Comparison of ENCODE assay signal across 2 cellular contexts in genomic region chr17:42522263-42522790, GRCh38.
TF ChIP-seq lines count a peak whose summit lies in the region.

No MANE protein-coding gene starts in this region.

TF ChIP-seq in SK-N-SH, 30 proteins besides CTCF, POLR2A, EP300 and RAD21:
- TF ChIP-seq POLR2AphosphoS5 (IDR thresholded peaks at IDR 0.05; ENCODE audit: low read depth, low read length), result no peak
- no peak for TF ChIP-seq TAF1 (IDR thresholded peaks at IDR 0.05; ENCODE audit: borderline replicate concordance, low read depth, low read length)
- no peak for TF ChIP-seq REST (IDR thresholded peaks at IDR 0.05; ENCODE audit: low read depth, low read length)
- no peak for TF ChIP-seq NFIC (IDR thresholded peaks at IDR 0.05; ENCODE audit: borderline replicate concordance)
- no peak for TF ChIP-seq MAX (IDR thresholded peaks at IDR 0.05; ENCODE audit: low read depth)
- no peak for TF ChIP-seq IRF3 (IDR thresholded peaks at IDR 0.05; ENCODE audit: low read depth, low read length)
- TF ChIP-seq NRF1 (IDR thresholded peaks at IDR 0.05; ENCODE audit: low read depth, low read length), result no peak
- TF ChIP-seq FOSL2 (IDR thresholded peaks at IDR 0.05; ENCODE audit: borderline replicate concordance, low read depth), result no peak
- no peak for TF ChIP-seq MEF2A (IDR thresholded peaks at IDR 0.05; ENCODE audit: borderline replicate concordance, low read depth)
- TF ChIP-seq JUND (IDR thresholded peaks at IDR 0.05), result no peak

TF ChIP-seq in SK-N-SH treated with all-trans-retinoic acid at 6 μM for 48 hours, 23 proteins besides CTCF, POLR2A, EP300 and RAD21:
- no peak for TF ChIP-seq ZNF565 (CRISPR knock-in tag; conservative IDR thresholded peaks at IDR 0.05; ENCODE audit: low read depth)
- TF ChIP-seq TOX (CRISPR knock-in tag; IDR thresholded peaks at IDR 0.05; ENCODE audit: borderline replicate concordance), result no peak
- no peak for TF ChIP-seq CSDC2 (CRISPR knock-in tag; IDR thresholded peaks at IDR 0.05)
- no peak for TF ChIP-seq ZC3H10 (CRISPR knock-in tag; IDR thresholded peaks at IDR 0.05)
- no peak for TF ChIP-seq PPARA (CRISPR knock-in tag; IDR thresholded peaks at IDR 0.05; ENCODE audit: borderline replicate concordance)
- TF ChIP-seq ZNF8 (CRISPR knock-in tag; IDR thresholded peaks at IDR 0.05), result no peak
- no peak for TF ChIP-seq OSR1 (CRISPR knock-in tag; IDR thresholded peaks at IDR 0.05)
- no peak for TF ChIP-seq CREB5 (CRISPR knock-in tag; IDR thresholded peaks at IDR 0.05; ENCODE audit: low read depth)
- no peak for TF ChIP-seq CSRNP3 (CRISPR knock-in tag; IDR thresholded peaks at IDR 0.05)
- no peak for TF ChIP-seq TCF4 (CRISPR knock-in tag; IDR thresholded peaks at IDR 0.05; ENCODE audit: borderline replicate concordance)
- no peak for TF ChIP-seq ZFP30 (CRISPR knock-in tag; IDR thresholded peaks at IDR 0.05)
- TF ChIP-seq POU6F1 (CRISPR knock-in tag; IDR thresholded peaks at IDR 0.05; ENCODE audit: borderline replicate concordance, low read depth), result no peak
- TF ChIP-seq GLIS3 (CRISPR knock-in tag; IDR thresholded peaks at IDR 0.05), result no peak
- TF ChIP-seq ZFP3 (CRISPR knock-in tag; IDR thresholded peaks at IDR 0.05), result no peak
- no peak for TF ChIP-seq ISL1 (CRISPR knock-in tag; IDR thresholded peaks at IDR 0.05)
- TF ChIP-seq SNAI2 (CRISPR knock-in tag; IDR thresholded peaks at IDR 0.05), result no peak
- TF ChIP-seq ARNTL (CRISPR knock-in tag; IDR thresholded peaks at IDR 0.05; ENCODE audit: borderline replicate concordance, low read depth), result no peak
- TF ChIP-seq ESRRG (CRISPR knock-in tag; IDR thresholded peaks at IDR 0.05), result no peak
